1 cellular context compared by ENCODE assay signal in genomic region chr1:156212833-156213643, GRCh38.
A peak's percentile ranks its signal among the peaks of the same experiment; 100 is the strongest.
TF ChIP-seq lines count a peak whose summit lies in the region.

Gene PMF1, plus strand, starts transcription at chr1:156213007. Its CDS starts 9 bp downstream, at chr1:156213016.

TF ChIP-seq in GM12878, 131 proteins besides CTCF, POLR2A, EP300 and RAD21 (continued from another document):
- TF ChIP-seq CUX1 (IDR thresholded peaks at IDR 0.05; ENCODE audit: insufficient replicate concordance, low read depth, low read length), result no peak
- TF ChIP-seq ZZZ3 (IDR thresholded peaks at IDR 0.05; ENCODE audit: control insufficient read depth, insufficient read length, low read depth), result no peak
- TF ChIP-seq BRCA1 (IDR thresholded peaks at IDR 0.05; ENCODE audit: low read depth, low read length), result peak; percentile 83
- TF ChIP-seq MEF2B (IDR thresholded peaks at IDR 0.05; ENCODE audit: partially characterized antibody, poor library complexity, severe bottlenecking), result peak; percentile 27
- TF ChIP-seq TCF3 (IDR thresholded peaks at IDR 0.05; ENCODE audit: borderline replicate concordance, insufficient read depth, low read depth, low read length), result 0 out of 2 replicates have a peak, but pooled peaks have one; percentile 19
- no peak for TF ChIP-seq E4F1 (IDR thresholded peaks at IDR 0.05; ENCODE audit: borderline replicate concordance, partially characterized antibody)
- peak; percentile 98 for TF ChIP-seq PKNOX1 (IDR thresholded peaks at IDR 0.05)
